In the genomic region with DNA sequence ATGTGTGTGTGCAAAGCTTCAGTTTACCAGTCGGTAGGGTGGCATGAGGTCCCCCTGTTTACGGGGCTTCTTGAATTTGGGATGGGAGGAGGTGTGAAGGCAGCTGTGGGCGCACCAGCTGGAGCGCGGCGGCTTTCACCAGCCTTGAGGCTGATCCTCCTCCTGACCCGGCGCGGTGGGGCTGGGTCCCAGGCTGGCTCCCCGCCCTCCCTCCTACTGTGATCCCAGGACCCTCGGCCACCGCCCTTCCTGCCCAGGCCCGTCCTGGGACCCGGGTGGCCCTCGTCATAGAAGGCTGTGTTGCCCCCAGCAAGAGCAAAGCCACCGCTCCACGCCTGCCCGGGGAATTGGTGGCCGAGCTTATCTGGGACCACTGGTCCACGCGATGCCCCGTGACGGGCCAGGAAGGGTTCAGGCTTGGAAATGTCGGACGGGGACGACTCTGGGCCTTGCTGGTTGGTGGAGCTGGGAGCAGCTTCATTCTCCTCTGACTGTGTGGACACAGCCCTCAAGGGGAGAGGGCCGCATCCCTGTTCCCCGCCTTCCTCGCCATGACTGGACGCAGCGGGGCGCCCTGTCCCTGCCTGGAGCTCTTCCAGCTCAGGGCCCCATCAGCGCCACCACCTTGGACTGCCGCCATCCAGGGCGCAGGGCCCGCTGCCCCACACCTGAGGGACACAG, we compare ENCODE assay signal across 1 cellular context.
TF ChIP-seq lines count a peak whose summit lies in the region.

No MANE protein-coding gene starts in this region.

TF ChIP-seq in GM23338, 12 proteins besides CTCF, POLR2A, EP300 and RAD21 (continued from another document):
- TF ChIP-seq, protein P1, sequence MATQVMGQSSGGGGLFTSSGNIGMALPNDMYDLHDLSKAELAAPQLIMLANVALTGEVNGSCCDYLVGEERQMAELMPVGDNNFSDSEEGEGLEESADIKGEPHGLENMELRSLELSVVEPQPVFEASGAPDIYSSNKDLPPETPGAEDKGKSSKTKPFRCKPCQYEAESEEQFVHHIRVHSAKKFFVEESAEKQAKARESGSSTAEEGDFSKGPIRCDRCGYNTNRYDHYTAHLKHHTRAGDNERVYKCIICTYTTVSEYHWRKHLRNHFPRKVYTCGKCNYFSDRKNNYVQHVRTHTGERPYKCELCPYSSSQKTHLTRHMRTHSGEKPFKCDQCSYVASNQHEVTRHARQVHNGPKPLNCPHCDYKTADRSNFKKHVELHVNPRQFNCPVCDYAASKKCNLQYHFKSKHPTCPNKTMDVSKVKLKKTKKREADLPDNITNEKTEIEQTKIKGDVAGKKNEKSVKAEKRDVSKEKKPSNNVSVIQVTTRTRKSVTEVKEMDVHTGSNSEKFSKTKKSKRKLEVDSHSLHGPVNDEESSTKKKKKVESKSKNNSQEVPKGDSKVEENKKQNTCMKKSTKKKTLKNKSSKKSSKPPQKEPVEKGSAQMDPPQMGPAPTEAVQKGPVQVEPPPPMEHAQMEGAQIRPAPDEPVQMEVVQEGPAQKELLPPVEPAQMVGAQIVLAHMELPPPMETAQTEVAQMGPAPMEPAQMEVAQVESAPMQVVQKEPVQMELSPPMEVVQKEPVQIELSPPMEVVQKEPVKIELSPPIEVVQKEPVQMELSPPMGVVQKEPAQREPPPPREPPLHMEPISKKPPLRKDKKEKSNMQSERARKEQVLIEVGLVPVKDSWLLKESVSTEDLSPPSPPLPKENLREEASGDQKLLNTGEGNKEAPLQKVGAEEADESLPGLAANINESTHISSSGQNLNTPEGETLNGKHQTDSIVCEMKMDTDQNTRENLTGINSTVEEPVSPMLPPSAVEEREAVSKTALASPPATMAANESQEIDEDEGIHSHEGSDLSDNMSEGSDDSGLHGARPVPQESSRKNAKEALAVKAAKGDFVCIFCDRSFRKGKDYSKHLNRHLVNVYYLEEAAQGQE (IDR thresholded peaks at IDR 0.05; ENCODE audit: unreplicated experiment) = no peak
- no peak for TF ChIP-seq CREB1 (CRISPR knock-in tag; IDR thresholded peaks at IDR 0.05; ENCODE audit: low read depth)
- TF ChIP-seq STAT1 (IDR thresholded peaks at IDR 0.05; ENCODE audit: unreplicated experiment) = no peak
- no peak for TF ChIP-seq EZH2 (IDR thresholded peaks at IDR 0.05; ENCODE audit: low read depth, unreplicated experiment)
- no peak for TF ChIP-seq POLR2AphosphoS5 (IDR thresholded peaks at IDR 0.05; ENCODE audit: low read depth)
- TF ChIP-seq NANOG (IDR thresholded peaks at IDR 0.05; ENCODE audit: borderline replicate concordance) = no peak
- no peak for TF ChIP-seq ZNF331 (CRISPR knock-in tag; IDR thresholded peaks at IDR 0.05; ENCODE audit: low read depth)
- TF ChIP-seq, protein P2, sequence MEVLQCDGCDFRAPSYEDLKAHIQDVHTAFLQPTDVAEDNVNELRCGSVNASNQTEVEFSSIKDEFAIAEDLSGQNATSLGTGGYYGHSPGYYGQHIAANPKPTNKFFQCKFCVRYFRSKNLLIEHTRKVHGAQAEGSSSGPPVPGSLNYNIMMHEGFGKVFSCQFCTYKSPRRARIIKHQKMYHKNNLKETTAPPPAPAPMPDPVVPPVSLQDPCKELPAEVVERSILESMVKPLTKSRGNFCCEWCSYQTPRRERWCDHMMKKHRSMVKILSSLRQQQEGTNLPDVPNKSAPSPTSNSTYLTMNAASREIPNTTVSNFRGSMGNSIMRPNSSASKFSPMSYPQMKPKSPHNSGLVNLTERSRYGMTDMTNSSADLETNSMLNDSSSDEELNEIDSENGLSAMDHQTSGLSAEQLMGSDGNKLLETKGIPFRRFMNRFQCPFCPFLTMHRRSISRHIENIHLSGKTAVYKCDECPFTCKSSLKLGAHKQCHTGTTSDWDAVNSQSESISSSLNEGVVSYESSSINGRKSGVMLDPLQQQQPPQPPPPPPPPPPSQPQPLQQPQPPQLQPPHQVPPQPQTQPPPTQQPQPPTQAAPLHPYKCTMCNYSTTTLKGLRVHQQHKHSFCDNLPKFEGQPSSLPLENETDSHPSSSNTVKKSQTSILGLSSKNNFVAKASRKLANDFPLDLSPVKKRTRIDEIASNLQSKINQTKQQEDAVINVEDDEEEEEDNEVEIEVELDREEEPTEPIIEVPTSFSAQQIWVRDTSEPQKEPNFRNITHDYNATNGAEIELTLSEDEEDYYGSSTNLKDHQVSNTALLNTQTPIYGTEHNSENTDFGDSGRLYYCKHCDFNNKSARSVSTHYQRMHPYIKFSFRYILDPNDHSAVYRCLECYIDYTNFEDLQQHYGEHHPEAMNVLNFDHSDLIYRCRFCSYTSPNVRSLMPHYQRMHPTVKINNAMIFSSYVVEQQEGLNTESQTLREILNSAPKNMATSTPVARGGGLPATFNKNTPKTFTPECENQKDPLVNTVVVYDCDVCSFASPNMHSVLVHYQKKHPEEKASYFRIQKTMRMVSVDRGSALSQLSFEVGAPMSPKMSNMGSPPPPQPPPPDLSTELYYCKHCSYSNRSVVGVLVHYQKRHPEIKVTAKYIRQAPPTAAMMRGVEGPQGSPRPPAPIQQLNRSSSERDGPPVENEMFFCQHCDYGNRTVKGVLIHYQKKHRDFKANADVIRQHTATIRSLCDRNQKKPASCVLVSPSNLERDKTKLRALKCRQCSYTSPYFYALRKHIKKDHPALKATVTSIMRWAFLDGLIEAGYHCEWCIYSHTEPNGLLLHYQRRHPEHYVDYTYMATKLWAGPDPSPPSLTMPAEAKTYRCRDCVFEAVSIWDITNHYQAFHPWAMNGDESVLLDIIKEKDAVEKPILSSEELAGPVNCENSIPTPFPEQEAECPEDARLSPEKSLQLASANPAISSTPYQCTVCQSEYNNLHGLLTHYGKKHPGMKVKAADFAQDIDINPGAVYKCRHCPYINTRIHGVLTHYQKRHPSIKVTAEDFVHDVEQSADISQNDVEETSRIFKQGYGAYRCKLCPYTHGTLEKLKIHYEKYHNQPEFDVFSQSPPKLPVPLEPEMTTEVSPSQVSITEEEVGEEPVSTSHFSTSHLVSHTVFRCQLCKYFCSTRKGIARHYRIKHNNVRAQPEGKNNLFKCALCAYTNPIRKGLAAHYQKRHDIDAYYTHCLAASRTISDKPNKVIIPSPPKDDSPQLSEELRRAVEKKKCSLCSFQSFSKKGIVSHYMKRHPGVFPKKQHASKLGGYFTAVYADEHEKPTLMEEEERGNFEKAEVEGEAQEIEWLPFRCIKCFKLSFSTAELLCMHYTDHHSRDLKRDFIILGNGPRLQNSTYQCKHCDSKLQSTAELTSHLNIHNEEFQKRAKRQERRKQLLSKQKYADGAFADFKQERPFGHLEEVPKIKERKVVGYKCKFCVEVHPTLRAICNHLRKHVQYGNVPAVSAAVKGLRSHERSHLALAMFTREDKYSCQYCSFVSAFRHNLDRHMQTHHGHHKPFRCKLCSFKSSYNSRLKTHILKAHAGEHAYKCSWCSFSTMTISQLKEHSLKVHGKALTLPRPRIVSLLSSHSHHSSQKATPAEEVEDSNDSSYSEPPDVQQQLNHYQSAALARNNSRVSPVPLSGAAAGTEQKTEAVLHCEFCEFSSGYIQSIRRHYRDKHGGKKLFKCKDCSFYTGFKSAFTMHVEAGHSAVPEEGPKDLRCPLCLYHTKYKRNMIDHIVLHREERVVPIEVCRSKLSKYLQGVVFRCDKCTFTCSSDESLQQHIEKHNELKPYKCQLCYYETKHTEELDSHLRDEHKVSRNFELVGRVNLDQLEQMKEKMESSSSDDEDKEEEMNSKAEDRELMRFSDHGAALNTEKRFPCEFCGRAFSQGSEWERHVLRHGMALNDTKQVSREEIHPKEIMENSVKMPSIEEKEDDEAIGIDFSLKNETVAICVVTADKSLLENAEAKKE (CRISPR knock-in tag; IDR thresholded peaks at IDR 0.05) = no peak
- no peak for TF ChIP-seq ZNF114 (CRISPR knock-in tag; IDR thresholded peaks at IDR 0.05)
- TF ChIP-seq, protein P3, sequence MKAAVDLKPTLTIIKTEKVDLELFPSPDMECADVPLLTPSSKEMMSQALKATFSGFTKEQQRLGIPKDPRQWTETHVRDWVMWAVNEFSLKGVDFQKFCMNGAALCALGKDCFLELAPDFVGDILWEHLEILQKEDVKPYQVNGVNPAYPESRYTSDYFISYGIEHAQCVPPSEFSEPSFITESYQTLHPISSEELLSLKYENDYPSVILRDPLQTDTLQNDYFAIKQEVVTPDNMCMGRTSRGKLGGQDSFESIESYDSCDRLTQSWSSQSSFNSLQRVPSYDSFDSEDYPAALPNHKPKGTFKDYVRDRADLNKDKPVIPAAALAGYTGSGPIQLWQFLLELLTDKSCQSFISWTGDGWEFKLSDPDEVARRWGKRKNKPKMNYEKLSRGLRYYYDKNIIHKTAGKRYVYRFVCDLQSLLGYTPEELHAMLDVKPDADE (IDR thresholded peaks at IDR 0.05) = no peak
TF ChIP-seq in GM23338: peak in this region for 0.
